8 cellular contexts compared by ENCODE assay signal in genomic region chr2:70767699-70768584, GRCh38. TPM values are rescaled to one million over a fixed set of nuclear protein-coding genes. Genes with fewer than 3 reads are reported as not detected.
DNase-seq lines count a peak whose midpoint lies in the region; ATAC-seq and TF ChIP-seq lines count a peak whose summit lies in the region.

Gene ADD2 (minus strand): TSS chr2:70768200. CDS start chr2:70706408, 61,792 bp downstream.

- CTCF ChIA-PET in WTC11 (lab: Charles Lee) = interaction anchor here (0.6 to 3.1 kb wide), 57 partner anchors 9 to 510 kb away, joined by 3 to 50 read pairs (median 5); partner anchors contain the start of genes ATP6V1B1, FIGLA and PCYOX1

- peaks cover 4% of the 10 kb centered on the region for H3K27me3 Mint-ChIP-seq in WTC11 (ENCODE audit: low read depth)
- H3K27me3 Mint-ChIP-seq in memory B cell = peaks cover 4% of the 10 kb centered on the region

- H3K27ac Mint-ChIP-seq in WTC11 (peak within 1 kb of the TSS; percentile 96), memory B cell (peak within 1 kb of the TSS; percentile 90)
- H3K27ac Mint-ChIP-seq in stimulated activated effector memory CD8-positive, alpha-beta T cell treated with anti-CD3 and anti-CD28 coated beads, Interleukin-12 subunit alpha, Interleukin-12 subunit beta, amount 100 ng/mL, for 72 hours = no peak within 1 kb of the TSS

- TF ChIP-seq CTCF in WTC11 (IDR thresholded peaks at IDR 0.05) = 0 out of 2 replicates have a peak, but pooled peaks have one; percentile 25
- peak in 48 of 56 donors; percentile 9 to 73 (median 46) for TF ChIP-seq CTCF in dorsolateral prefrontal cortex (IDR thresholded peaks at IDR 0.05 in 54 of 56, conservative IDR thresholded peaks at IDR 0.05 in 2 of 56; ENCODE audit: low read depth in 1 of 56, partially characterized antibody in 56 of 56)

- DNase-seq in EH (ENCODE audit: low read depth) (peak; percentile 21), NCI-H1092 treated with DMSO at 0.1 percent for 48 hours (lab: John Stamatoyannopoulos, UW) (peak; percentile 72), WTC11 (ENCODE audit: low spot score) (peak; percentile 74), dorsolateral prefrontal cortex (peak in 8 of 10 donors; percentile 40 to 85 (median 58)), memory B cell (ENCODE audit: low spot score in 2 of 2) (peak; percentile 49 to 50)
- peak; percentile 22 to 72 for DNase-seq in stimulated activated effector memory CD8-positive, alpha-beta T cell treated with anti-CD3 and anti-CD28 coated beads, Interleukin-12 subunit alpha, Interleukin-12 subunit beta, amount 100 ng/mL, for 72 hours (ENCODE audit: low spot score in 2 of 2)

- intact Hi-C loops in dorsolateral prefrontal cortex (cut with DNase I) = no loop called here

- H3K27me3 ChIP-seq in dorsolateral prefrontal cortex = peaks cover 0 to 28% (median 0%) of the 10 kb centered on the region in 45 donors

- H3K4me1 Mint-ChIP-seq in WTC11 = peaks cover 49% of the 10 kb centered on the region
- H3K4me1 Mint-ChIP-seq in memory B cell = peaks cover 13% of the 10 kb centered on the region
- peaks cover 25% of the 10 kb centered on the region for H3K4me1 Mint-ChIP-seq in stimulated activated effector memory CD8-positive, alpha-beta T cell treated with anti-CD3 and anti-CD28 coated beads, Interleukin-12 subunit alpha, Interleukin-12 subunit beta, amount 100 ng/mL, for 72 hours

- peak within 1 kb of the TSS; percentile 41 to 84 (median 71) for H3K4me3 ChIP-seq in dorsolateral prefrontal cortex

- H3K4me3 Mint-ChIP-seq in WTC11 (peak within 1 kb of the TSS; percentile 91), memory B cell (peak within 1 kb of the TSS; percentile 94)
- H3K4me3 Mint-ChIP-seq in stimulated activated effector memory CD8-positive, alpha-beta T cell treated with anti-CD3 and anti-CD28 coated beads, Interleukin-12 subunit alpha, Interleukin-12 subunit beta, amount 100 ng/mL, for 72 hours = peak within 1 kb of the TSS; percentile 76

- H3K36me3 Mint-ChIP-seq in WTC11 (peaks cover 8% of the 10 kb centered on the region; the same call in 1 of the 2 replicates), memory B cell (no peaks in the 10 kb centered on the region)
- no peaks in the 10 kb centered on the region for H3K36me3 Mint-ChIP-seq in stimulated activated effector memory CD8-positive, alpha-beta T cell treated with anti-CD3 and anti-CD28 coated beads, Interleukin-12 subunit alpha, Interleukin-12 subunit beta, amount 100 ng/mL, for 72 hours

- H3K27ac ChIP-seq in dorsolateral prefrontal cortex = peak within 1 kb of the TSS in 58 of 59 donors; percentile 6 to 93 (median 84)

- POLR2A ChIA-PET in WTC11 (lab: Charles Lee) = interaction anchor here (0.6 to 1.3 kb wide), 4 partner anchors 57 to 148 kb away, joined by 3 to 4 read pairs (median 3); no protein-coding TSS in a partner anchor

- H3K9me3 Mint-ChIP-seq in WTC11 (no peaks in the 10 kb centered on the region), memory B cell (no peaks in the 10 kb centered on the region)
- H3K9me3 Mint-ChIP-seq in stimulated activated effector memory CD8-positive, alpha-beta T cell treated with anti-CD3 and anti-CD28 coated beads, Interleukin-12 subunit alpha, Interleukin-12 subunit beta, amount 100 ng/mL, for 72 hours = no peaks in the 10 kb centered on the region

- ATAC-seq in WTC11 (peak; percentile 69), memory B cell (ENCODE audit: low read depth) (peak; percentile 80), GM21825 (IDR thresholded peaks at IDR 0.05; ENCODE audit: unreplicated experiment) (no peak), GM21529 (IDR thresholded peaks at IDR 0.05; ENCODE audit: unreplicated experiment) (no peak)
- peak; percentile 81 for ATAC-seq in stimulated activated effector memory CD8-positive, alpha-beta T cell treated with anti-CD3 and anti-CD28 coated beads, Interleukin-12 subunit alpha, Interleukin-12 subunit beta, amount 100 ng/mL, for 72 hours

TF ChIP-seq in WTC11, 78 proteins besides CTCF, POLR2A, EP300 and RAD21:
- no peak for TF ChIP-seq ZNF317 (CRISPR knock-in tag; IDR thresholded peaks at IDR 0.05; ENCODE audit: borderline replicate concordance, low read depth)
- TF ChIP-seq KAT7 (CRISPR knock-in tag; IDR thresholded peaks at IDR 0.05; ENCODE audit: borderline replicate concordance) = 0 out of 2 replicates have a peak, but pooled peaks have one; percentile 38
- TF ChIP-seq ZBTB43 (CRISPR knock-in tag; IDR thresholded peaks at IDR 0.05) = 0 out of 2 replicates have a peak, but pooled peaks have one; percentile 54
- TF ChIP-seq MYBL2 (CRISPR knock-in tag; IDR thresholded peaks at IDR 0.05) = 0 out of 2 replicates have a peak, but pooled peaks have one; percentile 67
- TF ChIP-seq SP1 (CRISPR knock-in tag; conservative IDR thresholded peaks at IDR 0.05) = peak; percentile 49; the same call in 1 of the 2 replicates
- no peak for TF ChIP-seq ATF1 (CRISPR knock-in tag; IDR thresholded peaks at IDR 0.05)
- peak; percentile 93 for TF ChIP-seq HMGXB4 (CRISPR knock-in tag; IDR thresholded peaks at IDR 0.05)
- TF ChIP-seq GRHL2 (CRISPR knock-in tag; IDR thresholded peaks at IDR 0.05; ENCODE audit: insufficient replicate concordance, severe bottlenecking) = no peak
- peak; percentile 70; the same call in 1 of the 2 replicates for TF ChIP-seq FOXP1 (CRISPR knock-in tag; IDR thresholded peaks at IDR 0.05; ENCODE audit: borderline replicate concordance)
- no peak for TF ChIP-seq ZNF281 (CRISPR knock-in tag; IDR thresholded peaks at IDR 0.05)
- TF ChIP-seq FOXK1 (CRISPR knock-in tag; IDR thresholded peaks at IDR 0.05) = peak; percentile 24; the same call in 1 of the 2 replicates
- 0 out of 2 replicates have a peak, but pooled peaks have one; percentile 34 for TF ChIP-seq CREM (CRISPR knock-in tag; IDR thresholded peaks at IDR 0.05)
- 0 out of 2 replicates have a peak, but pooled peaks have one; percentile 48 for TF ChIP-seq ETV6 (CRISPR knock-in tag; IDR thresholded peaks at IDR 0.05)
- no peak for TF ChIP-seq ZNF396 (CRISPR knock-in tag; IDR thresholded peaks at IDR 0.05; ENCODE audit: borderline replicate concordance)

RNA-seq across cellular contexts. Expression of gene ADD2, which starts in this region (rescaled TPM):
- total RNA-seq in WTC11 (2021) = 164 to 196 TPM (median 187 TPM) in 3 replicates
- 100 to 1,000 TPM in 107 of 120 experiments, 10 to 100 TPM in 13; 43.3 to 246 (median 148) TPM for total RNA-seq in dorsolateral prefrontal cortex

Comparison
In these comparisons a context has a peak if more than half of its experiments do, and no peak if none do; other contexts are left out.
1. DNase-seq: peak in every context shown above with its lines; median percentile 74 in WTC11; 72 in NCI-H1092 treated with DMSO at 0.1 percent for 48 hours; 58 in dorsolateral prefrontal cortex; 50 in memory B cell; 47 in stimulated activated effector memory CD8-positive, alpha-beta T cell treated with anti-CD3 and anti-CD28 coated beads, Interleukin-12 subunit alpha, Interleukin-12 subunit beta, amount 100 ng/mL, for 72 hours; 21 in EH.
2. ATAC-seq: peak in WTC11 (single experiment), memory B cell (single experiment) and stimulated activated effector memory CD8-positive, alpha-beta T cell treated with anti-CD3 and anti-CD28 coated beads, Interleukin-12 subunit alpha, Interleukin-12 subunit beta, amount 100 ng/mL, for 72 hours (single experiment); none in GM21825 (single experiment) and GM21529 (single experiment).
3. Peak in every context shown above with its lines, with median percentiles within 50 percentile points of each other: H3K4me3 Mint-ChIP-seq.